In genomic region chr10:49323896-49324270, GRCh38 we compare ENCODE assay signal across 25 cellular contexts. TPM values are rescaled to one million over a fixed set of nuclear protein-coding genes. Genes with fewer than 3 reads are reported as not detected.
A peak's percentile ranks its signal among the peaks of the same experiment; 100 is the strongest.
DNase-seq lines count a peak whose midpoint lies in the region; ATAC-seq and TF ChIP-seq lines count a peak whose summit lies in the region.
"Had no signal": no experiment of that assay in that cellular context is flagged by ENCODE, and none has a peak within 500 bp of the region (broad histone marks: within the 10 kb centered on the region; RNA-seq: fewer than 3 reads in every experiment).

No MANE protein-coding gene starts in this region.

- peaks cover 0 to 38% (median 12%) of the 10 kb centered on the region in 12 donors for H3K4me1 ChIP-seq in heart left ventricle
- peaks cover 10 to 14% of the 10 kb centered on the region in 2 donors for H3K4me1 ChIP-seq in gastrocnemius medialis
- H3K4me1 ChIP-seq: BE2C had no signal

- TF ChIP-seq POLR2A in heart left ventricle (IDR thresholded peaks at IDR 0.05) (no peak), gastrocnemius medialis (IDR thresholded peaks at IDR 0.05) (no peak)

- in situ Hi-C loops in gastrocnemius medialis (cut with MboI; ENCODE audit: low sequenced_read_pairs in 4 of 4): no loop called here

- TF ChIP-seq CTCF in heart left ventricle (IDR thresholded peaks at IDR 0.05) (no peak), coronary artery (IDR thresholded peaks at IDR 0.05) (no peak), gastrocnemius medialis (IDR thresholded peaks at IDR 0.05 in 4 of 5, conservative IDR thresholded peaks at IDR 0.05 in 1 of 5) (no peak)

- no peak overlapping the region for H3K27ac Mint-ChIP-seq in activated naive CD4-positive, alpha-beta T cell treated with anti-CD3 and anti-CD28 coated beads, Interleukin-2, amount 50 U/mL, for 72 hours
- H3K27ac Mint-ChIP-seq: CD4-positive, CD25-positive, alpha-beta regulatory T cell; CD8-positive, alpha-beta memory T cell; HFFc6 had no signal

- intact Hi-C loops in heart left ventricle (cut with DNase I): no loop called here
- intact Hi-C loops in left cardiac atrium (cut with DNase I): no loop called here
- intact Hi-C loops in gastrocnemius medialis (cut with DNase I; ENCODE audit: low total_unique reads): loop anchor here (2.0 kb wide), 1 partner anchor 105 kb away; no protein-coding TSS in a partner anchor

- H3K9me3 ChIP-seq in heart left ventricle: no peaks in the 10 kb centered on the region
- no peaks in the 10 kb centered on the region for H3K9me3 ChIP-seq in gastrocnemius medialis
- H3K9me3 ChIP-seq: BE2C had no signal

- whole genome bisulfite sequencing in heart left ventricle, 4 donors: 85 to 88% (median 87%) methylated on average over 9 of the region's 9 CpGs

- H3K27ac ChIP-seq in heart left ventricle (peak overlapping the region in 7 of 12 donors; percentile 32 to 80 (median 66)), coronary artery (no peak overlapping the region), gastrocnemius medialis (peak overlapping the region; percentile 66 to 95 (median 82))
- H3K27ac ChIP-seq: HL-60 had no signal

- ATAC-seq in heart left ventricle (no peak), left cardiac atrium (no peak), gastrocnemius medialis (no peak)
- no peak for ATAC-seq in activated naive CD4-positive, alpha-beta T cell treated with anti-CD3 and anti-CD28 coated beads, Interleukin-2, amount 50 U/mL, for 72 hours
- ATAC-seq: GM12878, HCT116 had no signal

- DNase-seq in heart left ventricle (peak in 1 of 5 donors; percentile 6), left cardiac atrium (no peak), coronary artery (ENCODE audit: low spot score) (peak; percentile 26), ecto neural progenitor cell (ENCODE audit: low spot score) (peak; percentile 19), gastrocnemius medialis (peak in 1 of 2 donors; percentile 10), NCI-H1092 (lab: John Stamatoyannopoulos, UW) (no peak)
- no peak for DNase-seq in activated naive CD4-positive, alpha-beta T cell treated with anti-CD3 and anti-CD28 coated beads, Interleukin-2, amount 50 U/mL, for 72 hours (ENCODE audit: low spot score in 2 of 2)
- DNase-seq: ACHN; BE2C; C1 segment of cervical spinal cord; CD4-positive, CD25-positive, alpha-beta regulatory T cell; CD8-positive, alpha-beta memory T cell; COR-L47; DMS 273 treated with DMSO at 0.1 percent for 48 hours; DMS53; DND-41; EL; GOT3; H7; HFFc6 had no signal

- H3K4me3 ChIP-seq in heart left ventricle (no peak overlapping the region), coronary artery (no peak overlapping the region), gastrocnemius medialis (no peak overlapping the region)
- H3K4me3 ChIP-seq: GM12878 had no signal

- H3K36me3 ChIP-seq in heart left ventricle: peaks cover 0 to 57% (median 9%) of the 10 kb centered on the region in 9 donors
- peaks cover 0 to 47% of the 10 kb centered on the region in 2 donors for H3K36me3 ChIP-seq in gastrocnemius medialis
- H3K36me3 ChIP-seq: BE2C had no signal

- H3K27me3 ChIP-seq in heart left ventricle: no peaks in the 10 kb centered on the region
- H3K27me3 ChIP-seq in gastrocnemius medialis: no peaks in the 10 kb centered on the region
- H3K27me3 ChIP-seq: BE2C had no signal

- no peaks in the 10 kb centered on the region for H3K36me3 Mint-ChIP-seq in activated naive CD4-positive, alpha-beta T cell treated with anti-CD3 and anti-CD28 coated beads, Interleukin-2, amount 50 U/mL, for 72 hours
- H3K36me3 Mint-ChIP-seq: CD4-positive, CD25-positive, alpha-beta regulatory T cell; CD8-positive, alpha-beta memory T cell had no signal

- H3K9me3 Mint-ChIP-seq in activated naive CD4-positive, alpha-beta T cell treated with anti-CD3 and anti-CD28 coated beads, Interleukin-2, amount 50 U/mL, for 72 hours: no peaks in the 10 kb centered on the region
- H3K9me3 Mint-ChIP-seq: CD8-positive, alpha-beta memory T cell; HFFc6 had no signal

RNA-seq across cellular contexts. Expression of gene C10orf71, which starts 24.9 kb away (rescaled TPM):
- total RNA-seq in heart left ventricle (100 to 1,000 TPM in 6 of 9 donors, 10 to 100 TPM in 3; 46.8 to 228 (median 120) TPM), left cardiac atrium (10 to 100 TPM; 34.7 to 54.1 TPM), gastrocnemius medialis (100 to 1,000 TPM in 1 of 4 donors, 10 to 100 TPM in 3; 26.5 to 208 (median 69.6) TPM)
- 10 to 100 TPM in 1 of 2 donors, 1 to 10 TPM in 1; 6.6 to 44.7 TPM for polyA plus RNA-seq in heart left ventricle
- total RNA-seq in activated naive CD4-positive, alpha-beta T cell treated with anti-CD3 and anti-CD28 coated beads, Interleukin-2, amount 50 U/mL, for 72 hours: not detected
- total RNA-seq: CD4-positive, CD25-positive, alpha-beta regulatory T cell; CD8-positive, alpha-beta memory T cell; G401; GM12878; H7; HFFc6; HT1080 had no signal
- polyA plus RNA-seq: CD4-positive, CD25-positive, alpha-beta regulatory T cell; CD8-positive, alpha-beta memory T cell; GM12878 had no signal

Comparison
In these comparisons a context has a peak if more than half of its experiments do, and no peak if none do; other contexts are left out.
1. DNase-seq: peak in coronary artery (single experiment) and ecto neural progenitor cell (single experiment); none in left cardiac atrium (single experiment), activated naive CD4-positive, alpha-beta T cell treated with anti-CD3 and anti-CD28 coated beads, Interleukin-2, amount 50 U/mL, for 72 hours (0 of 2) and NCI-H1092 (single experiment).
2. H3K27ac ChIP-seq: peak in heart left ventricle (7 of 12) and gastrocnemius medialis (4 of 4); none in coronary artery (0 of 2).
3. RNA of gene C10orf71, which starts 24.9 kb away (total RNA-seq): 46.8 to 228 TPM in heart left ventricle, 26.5 to 208 TPM in gastrocnemius medialis and 34.7 to 54.1 TPM in left cardiac atrium; not detected in activated naive CD4-positive, alpha-beta T cell treated with anti-CD3 and anti-CD28 coated beads, Interleukin-2, amount 50 U/mL, for 72 hours; every median in the first group is over 10 times any median in the second.